ENCODE assay signal across 18 cellular contexts in the genomic region with DNA sequence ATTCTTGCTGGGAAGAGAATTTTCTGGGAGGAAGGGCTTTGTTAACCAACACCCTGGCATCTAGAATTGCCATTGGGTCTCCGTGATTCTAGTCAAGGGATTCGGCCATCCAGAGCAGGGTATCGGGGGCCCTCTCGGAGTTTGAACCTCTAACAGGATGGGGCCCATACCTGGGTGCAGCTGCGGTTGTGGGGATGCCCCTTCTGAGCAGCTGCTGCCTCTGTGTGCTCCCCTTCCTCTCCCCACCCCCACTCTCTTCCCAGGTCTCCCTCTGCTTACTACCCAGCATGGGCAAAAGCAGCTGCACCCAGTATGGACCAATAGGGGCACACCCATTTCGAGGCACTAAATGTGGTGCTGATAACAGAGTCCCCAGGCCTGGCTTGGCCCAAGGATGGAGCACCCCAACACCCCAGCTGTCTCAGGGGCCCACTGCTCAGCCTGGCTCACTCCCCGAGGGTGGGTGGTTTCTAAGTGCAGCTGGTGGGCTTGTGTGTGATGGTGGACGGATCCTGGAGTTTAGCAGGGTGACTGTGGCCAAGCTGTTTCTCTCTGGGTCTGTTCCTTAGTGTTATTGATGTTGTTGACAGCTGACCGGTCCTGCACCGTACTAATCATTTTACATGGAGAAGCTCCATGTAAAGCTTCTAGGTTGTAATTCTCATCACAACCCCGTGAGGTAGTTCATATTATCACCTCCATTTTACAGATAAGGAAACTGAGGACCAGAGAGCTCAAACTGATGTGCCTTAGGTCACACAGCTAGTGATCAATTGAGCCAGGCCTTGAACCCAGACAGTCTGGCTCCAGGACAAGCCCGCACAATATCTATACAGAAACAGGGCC. TPM values are rescaled to one million over a fixed set of nuclear protein-coding genes. Genes with fewer than 3 reads are reported as not detected.
DNase-seq lines count a peak whose midpoint lies in the region; ATAC-seq and TF ChIP-seq lines count a peak whose summit lies in the region.
"Had no signal": no experiment of that assay in that cellular context is flagged by ENCODE, and none has a peak within 500 bp of the region (broad histone marks: within the 10 kb centered on the region; RNA-seq: fewer than 3 reads in every experiment).

No MANE protein-coding gene starts in this region.

- H3K27ac Mint-ChIP-seq in CD14-positive monocyte = peak overlapping the region in 1 of 7 donors; percentile 22
- H3K27ac Mint-ChIP-seq: mesothelial cell of epicardium had no signal

- H3K9me3 Mint-ChIP-seq in CD14-positive monocyte = peaks cover 0 to 1% (median 0%) of the 10 kb centered on the region in 7 donors
- H3K9me3 Mint-ChIP-seq: CD8-positive, alpha-beta memory T cell; mesothelial cell of epicardium had no signal

- TF ChIP-seq POLR2A in gastrocnemius medialis (IDR thresholded peaks at IDR 0.05) = no peak

- H3K27me3 ChIP-seq in KMS-11 (ENCODE audit: insufficient read depth, low read depth) (no peaks in the 10 kb centered on the region), colonic mucosa (no peaks in the 10 kb centered on the region), gastrocnemius medialis (no peaks in the 10 kb centered on the region)
- H3K27me3 ChIP-seq: breast epithelium, hepatocyte had no signal

- H3K4me1 ChIP-seq in KMS-11 (ENCODE audit: low read depth, poor library complexity, severe bottlenecking) = peaks cover 78% of the 10 kb centered on the region
- H3K4me1 ChIP-seq in colonic mucosa = peaks cover 21% of the 10 kb centered on the region
- H3K4me1 ChIP-seq in gastrocnemius medialis = peaks cover 38 to 53% of the 10 kb centered on the region in 2 donors

- H3K79me2 ChIP-seq in KMS-11 (ENCODE audit: insufficient read depth, low read depth) = no peaks in the 10 kb centered on the region
- H3K79me2 ChIP-seq: hepatocyte had no signal

- H3K4me2 ChIP-seq in KMS-11 = peak overlapping the region; percentile 77
- H3K4me2 ChIP-seq: hepatocyte, SK-N-SH had no signal

- H3K9me3 ChIP-seq in colonic mucosa (no peaks in the 10 kb centered on the region), gastrocnemius medialis (no peaks in the 10 kb centered on the region)
- H3K9me3 ChIP-seq: breast epithelium, SK-N-SH had no signal

- H3K27ac ChIP-seq in KMS-11 (peak overlapping the region; percentile 98), colonic mucosa (peak overlapping the region; percentile 44), gastrocnemius medialis (peak overlapping the region in 3 of 4 donors; percentile 85 to 92 (median 91))
- H3K27ac ChIP-seq: breast epithelium had no signal

- TF ChIP-seq CTCF in KMS-11 (conservative IDR thresholded peaks at IDR 0.05; ENCODE audit: low read depth, low read length) (no peak), colonic mucosa (IDR thresholded peaks at IDR 0.05) (no peak), gastrocnemius medialis (IDR thresholded peaks at IDR 0.05 in 4 of 5, conservative IDR thresholded peaks at IDR 0.05 in 1 of 5) (no peak), CD14-positive monocyte (IDR thresholded peaks at IDR 0.05) (no peak)

- DNase-seq in activated CD4-positive, alpha-beta T cell treated with anti-CD3 and anti-CD28 coated beads for 48 hours = peak; percentile 15
- DNase-seq in activated CD4-positive, alpha-beta T cell treated with anti-CD3 and anti-CD28 coated beads, Interleukin-2, amount 50 U/mL, for 1 hour = no peak
- peak; percentile 46 for DNase-seq in colonic mucosa
- DNase-seq in gastrocnemius medialis = no peak
- no peak for DNase-seq in CD14-positive monocyte (ENCODE audit: low spot score)
- DNase-seq: activated naive CD4-positive, alpha-beta T cell; NCI-H2029 treated with DMSO at 0.1 percent for 48 hours; NCI-H510A; SK-N-SH; stimulated activated CD4-positive, alpha-beta T cell treated with anti-CD3 and anti-CD28 coated beads, Interleukin-4, amount 100 ng/mL, for 24 hours; stimulated activated CD8-positive, alpha-beta memory T cell treated with anti-CD3 and anti-CD28 coated beads, Interleukin-4, amount 100 ng/mL, for 48 hours had no signal

- in situ Hi-C loops in gastrocnemius medialis (cut with MboI; ENCODE audit: low sequenced_read_pairs in 4 of 4) = no loop called here

- H3K36me3 Mint-ChIP-seq in CD14-positive monocyte = no peaks in the 10 kb centered on the region
- H3K36me3 Mint-ChIP-seq: CD8-positive, alpha-beta memory T cell; mesothelial cell of epicardium had no signal

- intact Hi-C loops in colonic mucosa (cut with DNase I) = no loop called here
- intact Hi-C loops in gastrocnemius medialis (cut with DNase I; ENCODE audit: low total_unique reads) = no loop called here
- intact Hi-C loops in CD14-positive monocyte (cut with micrococcal nuclease) = no loop called here

- H3K9ac ChIP-seq in KMS-11 (peak overlapping the region; percentile 78; the same call in 1 of the 2 replicates), colonic mucosa (ENCODE audit: low read depth in 2 of 2, low read length in 2 of 2) (peak overlapping the region; percentile 30 to 72)
- H3K9ac ChIP-seq: SK-N-SH had no signal

- H3K4me1 Mint-ChIP-seq in CD14-positive monocyte = peaks cover 23% of the 10 kb centered on the region

- H3K4me3 Mint-ChIP-seq in CD14-positive monocyte = no peak overlapping the region
- H3K4me3 Mint-ChIP-seq: mesothelial cell of epicardium had no signal

- no peak for ATAC-seq in gastrocnemius medialis
- ATAC-seq in HG03565 (IDR thresholded peaks at IDR 0.05; ENCODE audit: unreplicated experiment) = no peak
- ATAC-seq in GM21723 (IDR thresholded peaks at IDR 0.05; ENCODE audit: unreplicated experiment) = no peak

- H3K27me3 Mint-ChIP-seq in CD14-positive monocyte (ENCODE audit: low read depth in 3 of 3) = peaks cover 6 to 8% (median 6%) of the 10 kb centered on the region in 3 donors

- H4K20me1 ChIP-seq in KMS-11 (ENCODE audit: insufficient read depth) = no peaks in the 10 kb centered on the region

- H3K4me3 ChIP-seq in KMS-11 (IDR thresholded peaks at IDR 0.05; ENCODE audit: insufficient read depth, low read depth, low read length) (no peak overlapping the region), colonic mucosa (no peak overlapping the region), gastrocnemius medialis (no peak overlapping the region)
- H3K4me3 ChIP-seq: breast epithelium, hepatocyte had no signal

- H2AFZ ChIP-seq in KMS-11 (ENCODE audit: low read depth) = peak overlapping the region; percentile 41; the same call in 1 of the 2 replicates
- H2AFZ ChIP-seq: hepatocyte had no signal

- H3K36me3 ChIP-seq in KMS-11 (ENCODE audit: insufficient read depth) (no peaks in the 10 kb centered on the region), colonic mucosa (no peaks in the 10 kb centered on the region), gastrocnemius medialis (no peaks in the 10 kb centered on the region)
- H3K36me3 ChIP-seq: breast epithelium had no signal

RNA-seq across cellular contexts. Expression of a gene that starts 13.2 kb away (rescaled TPM):
- 10 to 100 TPM; 20.8 to 32.8 TPM for total RNA-seq in colonic mucosa
- total RNA-seq in gastrocnemius medialis = 10 to 100 TPM; 39.1 to 66.4 (median 60.4) TPM
- 10 to 100 TPM; 20.6 to 27.3 TPM for polyA plus RNA-seq in CD14-positive monocyte

RNA-seq across cellular contexts. Expression of a gene that starts 53.4 kb away (rescaled TPM):
- 10 to 100 TPM; 14.4 to 16.4 TPM for total RNA-seq in colonic mucosa
- total RNA-seq in gastrocnemius medialis = 10 to 100 TPM; 15.7 to 25.7 (median 22.3) TPM
- 10 to 100 TPM; 20.1 to 30.9 TPM for polyA plus RNA-seq in CD14-positive monocyte

RNA-seq across cellular contexts. Expression of a gene that starts 59.7 kb away (rescaled TPM):
- total RNA-seq in colonic mucosa (10 to 100 TPM; 33.6 to 37.4 TPM), gastrocnemius medialis (10 to 100 TPM; 43.8 to 54.6 (median 46.9) TPM)
- 10 to 100 TPM; 13.8 to 19.1 TPM for polyA plus RNA-seq in CD14-positive monocyte

Comparison
In these comparisons a context has a peak if more than half of its experiments do, and no peak if none do; other contexts are left out.
1. DNase-seq: peak in activated CD4-positive, alpha-beta T cell treated with anti-CD3 and anti-CD28 coated beads for 48 hours (single experiment) and colonic mucosa (single experiment); none in activated CD4-positive, alpha-beta T cell treated with anti-CD3 and anti-CD28 coated beads, Interleukin-2, amount 50 U/mL, for 1 hour (single experiment), gastrocnemius medialis (0 of 2) and CD14-positive monocyte (single experiment).
2. H3K27ac ChIP-seq: peak in every context shown above with its lines; median percentile 98 in KMS-11; 91 in gastrocnemius medialis; 44 in colonic mucosa.